In genomic region chr7:130302649-130303048, GRCh38 we compare ENCODE assay signal across 1 cellular context.
TF ChIP-seq lines count a peak whose summit lies in the region.

No MANE protein-coding gene starts in this region.

TF ChIP-seq in IMR-90, 13 proteins besides CTCF, POLR2A, EP300 and RAD21:
- no peak for TF ChIP-seq RCOR1 (IDR thresholded peaks at IDR 0.05; ENCODE audit: insufficient replicate concordance, low read length)
